In genomic region chr1:15145327-15145726, GRCh38 we compare ENCODE assay signal across 1 cellular context.
TF ChIP-seq lines count a peak whose summit lies in the region.

No MANE protein-coding gene starts in this region.

TF ChIP-seq in HepG2, 621 proteins besides CTCF, POLR2A, EP300 and RAD21 (continued from another document and continues in another):
- TF ChIP-seq THRA (CRISPR knock-in tag; IDR thresholded peaks at IDR 0.05; ENCODE audit: borderline replicate concordance) = peak; percentile 78; the same call in 1 of the 2 replicates
- TF ChIP-seq TRIM24 (CRISPR knock-in tag; IDR thresholded peaks at IDR 0.05) = 0 out of 2 replicates have a peak, but pooled peaks have one; percentile 46
- no peak for TF ChIP-seq SATB2 (CRISPR knock-in tag; IDR thresholded peaks at IDR 0.05)
- TF ChIP-seq USF2 (IDR thresholded peaks at IDR 0.05; ENCODE audit: low read depth, low read length) = no peak
- no peak for TF ChIP-seq USF2 (CRISPR knock-in tag; IDR thresholded peaks at IDR 0.05; ENCODE audit: borderline replicate concordance)
- peak; percentile 32; the same call in 1 of the 2 replicates for TF ChIP-seq POGZ (CRISPR knock-in tag; IDR thresholded peaks at IDR 0.05)
- TF ChIP-seq, protein P1, sequence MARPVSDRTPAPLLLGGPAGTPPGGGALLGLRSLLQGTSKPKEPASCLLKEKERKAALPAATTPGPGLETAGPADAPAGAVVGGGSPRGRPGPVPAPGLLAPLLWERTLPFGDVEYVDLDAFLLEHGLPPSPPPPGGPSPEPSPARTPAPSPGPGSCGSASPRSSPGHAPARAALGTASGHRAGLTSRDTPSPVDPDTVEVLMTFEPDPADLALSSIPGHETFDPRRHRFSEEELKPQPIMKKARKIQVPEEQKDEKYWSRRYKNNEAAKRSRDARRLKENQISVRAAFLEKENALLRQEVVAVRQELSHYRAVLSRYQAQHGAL (CRISPR knock-in tag; IDR thresholded peaks at IDR 0.05; ENCODE audit: not compliant biosample characterization) = no peak
- TF ChIP-seq TFDP2 (CRISPR knock-in tag; IDR thresholded peaks at IDR 0.05) = no peak
- no peak for TF ChIP-seq CSRNP2 (CRISPR knock-in tag; conservative IDR thresholded peaks at IDR 0.05; ENCODE audit: low read depth)
- TF ChIP-seq ERF (CRISPR knock-in tag; IDR thresholded peaks at IDR 0.05) = peak; percentile 73; the same call in 1 of the 2 replicates
- TF ChIP-seq ZNF180 (CRISPR knock-in tag; IDR thresholded peaks at IDR 0.05; ENCODE audit: borderline replicate concordance, low read depth) = no peak
- no peak for TF ChIP-seq ZNF660 (CRISPR knock-in tag; IDR thresholded peaks at IDR 0.05; ENCODE audit: borderline replicate concordance, low read depth)
- TF ChIP-seq ZFYVE20 (CRISPR knock-in tag; IDR thresholded peaks at IDR 0.05; ENCODE audit: borderline replicate concordance, low read depth) = no peak
- TF ChIP-seq PRDM4 (CRISPR knock-in tag; IDR thresholded peaks at IDR 0.05; ENCODE audit: borderline replicate concordance) = no peak
- TF ChIP-seq ZNF550 (CRISPR knock-in tag; IDR thresholded peaks at IDR 0.05; ENCODE audit: borderline replicate concordance) = no peak
- TF ChIP-seq GABPA (IDR thresholded peaks at IDR 0.05; ENCODE audit: low read depth, low read length) = no peak
- TF ChIP-seq GABPA (CRISPR knock-in tag; IDR thresholded peaks at IDR 0.05; ENCODE audit: low read depth) = no peak
- peak; percentile 97 for TF ChIP-seq ZEB1 (IDR thresholded peaks at IDR 0.05; ENCODE audit: insufficient replicate concordance, low read depth)
- peak; percentile 26; the same call in 1 of the 2 replicates for TF ChIP-seq TARDBP (CRISPR knock-in tag; IDR thresholded peaks at IDR 0.05)
- no peak for TF ChIP-seq ZNF558 (CRISPR knock-in tag; IDR thresholded peaks at IDR 0.05; ENCODE audit: borderline replicate concordance)
- no peak for TF ChIP-seq ZNF766 (CRISPR knock-in tag; IDR thresholded peaks at IDR 0.05; ENCODE audit: borderline replicate concordance)
- no peak for TF ChIP-seq ADNP (CRISPR knock-in tag; IDR thresholded peaks at IDR 0.05)
- TF ChIP-seq, protein P2, sequence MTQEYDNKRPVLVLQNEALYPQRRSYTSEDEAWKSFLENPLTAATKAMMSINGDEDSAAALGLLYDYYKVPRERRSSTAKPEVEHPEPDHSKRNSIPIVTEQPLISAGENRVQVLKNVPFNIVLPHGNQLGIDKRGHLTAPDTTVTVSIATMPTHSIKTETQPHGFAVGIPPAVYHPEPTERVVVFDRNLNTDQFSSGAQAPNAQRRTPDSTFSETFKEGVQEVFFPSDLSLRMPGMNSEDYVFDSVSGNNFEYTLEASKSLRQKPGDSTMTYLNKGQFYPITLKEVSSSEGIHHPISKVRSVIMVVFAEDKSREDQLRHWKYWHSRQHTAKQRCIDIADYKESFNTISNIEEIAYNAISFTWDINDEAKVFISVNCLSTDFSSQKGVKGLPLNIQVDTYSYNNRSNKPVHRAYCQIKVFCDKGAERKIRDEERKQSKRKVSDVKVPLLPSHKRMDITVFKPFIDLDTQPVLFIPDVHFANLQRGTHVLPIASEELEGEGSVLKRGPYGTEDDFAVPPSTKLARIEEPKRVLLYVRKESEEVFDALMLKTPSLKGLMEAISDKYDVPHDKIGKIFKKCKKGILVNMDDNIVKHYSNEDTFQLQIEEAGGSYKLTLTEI (CRISPR knock-in tag; conservative IDR thresholded peaks at IDR 0.05) = no peak
- TF ChIP-seq ONECUT2 (CRISPR knock-in tag; IDR thresholded peaks at IDR 0.05) = no peak
- TF ChIP-seq RXRB (CRISPR knock-in tag; IDR thresholded peaks at IDR 0.05; ENCODE audit: borderline replicate concordance) = peak; percentile 87
- TF ChIP-seq NRL (CRISPR knock-in tag; IDR thresholded peaks at IDR 0.05; ENCODE audit: borderline replicate concordance) = no peak
- no peak for TF ChIP-seq ZBTB46 (CRISPR knock-in tag; IDR thresholded peaks at IDR 0.05; ENCODE audit: borderline replicate concordance)
- peak; percentile 85 for TF ChIP-seq RCOR2 (CRISPR knock-in tag; IDR thresholded peaks at IDR 0.05)
- 0 out of 2 replicates have a peak, but pooled peaks have one; percentile 35 for TF ChIP-seq ELF1 (CRISPR knock-in tag; IDR thresholded peaks at IDR 0.05)
- TF ChIP-seq ZNF543 (CRISPR knock-in tag; IDR thresholded peaks at IDR 0.05) = no peak
- 0 out of 2 replicates have a peak, but pooled peaks have one; percentile 47 for TF ChIP-seq MEIS2 (CRISPR knock-in tag; IDR thresholded peaks at IDR 0.05)
- TF ChIP-seq CERS6 (CRISPR knock-in tag; IDR thresholded peaks at IDR 0.05) = no peak
- TF ChIP-seq ZSCAN12 (CRISPR knock-in tag; IDR thresholded peaks at IDR 0.05) = no peak
- TF ChIP-seq MAFK (conservative IDR thresholded peaks at IDR 0.05 in 1 of 2, IDR thresholded peaks at IDR 0.05 in 1 of 2; ENCODE audit: low read length in 2 of 2) = no peak
- TF ChIP-seq ZSCAN20 (CRISPR knock-in tag; IDR thresholded peaks at IDR 0.05; ENCODE audit: borderline replicate concordance) = no peak
- no peak for TF ChIP-seq DRAP1 (CRISPR knock-in tag; IDR thresholded peaks at IDR 0.05)
- TF ChIP-seq HMGXB4 (CRISPR knock-in tag; IDR thresholded peaks at IDR 0.05; ENCODE audit: borderline replicate concordance in 1 of 2, low read depth in 1 of 2) = peak in 1 of 2 experiments; percentile 30; a peak in 1 of 4 replicates
- no peak for TF ChIP-seq MAFF (IDR thresholded peaks at IDR 0.05; ENCODE audit: low read depth, low read length)
- no peak for TF ChIP-seq PCBP1 (IDR thresholded peaks at IDR 0.05; ENCODE audit: borderline replicate concordance, low read depth, low read length)
- no peak for TF ChIP-seq ZSCAN30 (CRISPR knock-in tag; IDR thresholded peaks at IDR 0.05)
- 0 out of 2 replicates have a peak, but pooled peaks have one; percentile 30 for TF ChIP-seq ZFX (CRISPR knock-in tag; IDR thresholded peaks at IDR 0.05; ENCODE audit: low read depth)
- TF ChIP-seq LBX2 (CRISPR knock-in tag; IDR thresholded peaks at IDR 0.05; ENCODE audit: borderline replicate concordance) = no peak
- no peak; the same call in 1 of the 2 replicates for TF ChIP-seq GFI1 (CRISPR knock-in tag; IDR thresholded peaks at IDR 0.05; ENCODE audit: borderline replicate concordance)
- TF ChIP-seq KLF9 (CRISPR knock-in tag; IDR thresholded peaks at IDR 0.05; ENCODE audit: low read depth) = no peak
- TF ChIP-seq SP4 (CRISPR knock-in tag; IDR thresholded peaks at IDR 0.05) = no peak
